ENCODE assay signal across 12 cellular contexts in genomic region chr21:36149788-36150187, GRCh38. TPM values are rescaled to one million over a fixed set of nuclear protein-coding genes. Genes with fewer than 3 reads are reported as not detected.
A peak's percentile ranks its signal among the peaks of the same experiment; 100 is the strongest.
DNase-seq lines count a peak whose midpoint lies in the region; ATAC-seq, FAIRE-seq and TF ChIP-seq lines count a peak whose summit lies in the region.
"Had no signal": no experiment of that assay in that cellular context is flagged by ENCODE, and none has a peak within 500 bp of the region (broad histone marks: within the 10 kb centered on the region; RNA-seq: fewer than 3 reads in every experiment).

No MANE protein-coding gene starts in this region.

- H3K27me3 ChIP-seq in ACC112 (ENCODE audit: insufficient read depth, low read length) (no peaks in the 10 kb centered on the region), K562 (ENCODE audit: control insufficient read depth in 2 of 2, insufficient read depth in 2 of 2, low read length in 2 of 2) (peaks cover 0 to 6% of the 10 kb centered on the region in 2 experiments; a peak in 1 of 5 replicates)

- no peaks in the 10 kb centered on the region for H3K9me1 ChIP-seq in K562 (ENCODE audit: control insufficient read depth, insufficient read depth, low read length)

- H3K27me3 Mint-ChIP-seq in HFFc6 (ENCODE audit: insufficient read depth) = no peaks in the 10 kb centered on the region; the same call in 1 of the 2 replicates
- H3K27me3 Mint-ChIP-seq in naive thymus-derived CD8-positive, alpha-beta T cell = no peaks in the 10 kb centered on the region

- peaks cover 15% of the 10 kb centered on the region for H3K4me1 Mint-ChIP-seq in HFFc6 (ENCODE audit: low read depth)
- H3K4me1 Mint-ChIP-seq in naive thymus-derived CD8-positive, alpha-beta T cell = peaks cover 13 to 58% (median 41%) of the 10 kb centered on the region in 4 donors

- no peak overlapping the region; the same call in 1 of the 2 replicates for H3K4me2 ChIP-seq in K562 (ENCODE audit: insufficient read depth, low read length)

- H2AFZ ChIP-seq in ACC112 (ENCODE audit: low read length, unreplicated experiment) (peak overlapping the region; percentile 78), K562 (ENCODE audit: low read depth, low read length) (peak overlapping the region; percentile 78)

- BruUV-seq in K562 (replicated peaks; lab: Mats Ljungman, UMichigan) = no TSS peak

- H3K4me3 Mint-ChIP-seq in HFFc6 = no peak overlapping the region; the same call in 1 of the 2 replicates
- H3K4me3 Mint-ChIP-seq in naive thymus-derived CD8-positive, alpha-beta T cell = peak overlapping the region in 4 of 10 donors; percentile 24 to 64 (median 53)
- H3K4me3 Mint-ChIP-seq: immature natural killer cell had no signal

- no peak overlapping the region for H3K9ac ChIP-seq in K562 (ENCODE audit: insufficient read depth in 1 of 2, low read depth in 2 of 2, low read length in 2 of 2)

- TF ChIP-seq POLR2A in K562 (conservative IDR thresholded peaks at IDR 0.05) = no peak

- no peak for FAIRE-seq in K562 (lab: Jason Lieb, UNC)
- FAIRE-seq: D721Med had no signal

- POLR2A ChIA-PET in K562 (lab: Yijun Ruan, JAX) = interaction anchor here (0.7 to 1.0 kb wide), 2 partner anchors 11 to 170 kb away, joined by 3 read pairs; partner anchors contain the start of gene MORC3
- POLR2A ChIA-PET in naive thymus-derived CD8-positive, alpha-beta T cell (lab: Charles Lee) = no interaction called here

- CTCF ChIA-PET in K562 (lab: Yijun Ruan, JAX; ENCODE audit: low intra/inter-chr PET ratio) = interaction anchor here (1.2 kb wide), 1 partner anchor 9 kb away, joined by 3 read pairs; no protein-coding TSS in a partner anchor

- WGBS in K562 (ENCODE audit: insufficient coverage, low coverage, missing lambda C conversion rate) = 25% methylated on average over 4 of the region's 4 CpGs

- DNase-seq in HFFc6 = no peak
- DNase-seq in K562 (ENCODE audit: extremely low read depth in 1 of 4, low spot score in 3 of 4) = no peak
- DNase-seq in naive thymus-derived CD8-positive, alpha-beta T cell = no peak
- DNase-seq in GM20000 (ENCODE audit: low spot score) = no peak
- no peak for DNase-seq in NK-92 treated with Interleukin-12 subunit alpha and Interleukin-12 subunit beta, amount 100 ng/mL, for 24 hours (lab: John Stamatoyannopoulos, UW)
- DNase-seq in CD1c-positive myeloid dendritic cell (ENCODE audit: extremely low spot score) = no peak
- DNase-seq: activated gamma-delta T cell treated with Interleukin-2 at 50 U/mL for 16 hours, immature natural killer cell, NCI-H774 had no signal

- H3K27ac Mint-ChIP-seq in HFFc6 = peak overlapping the region; percentile 72
- peak overlapping the region in 9 of 10 donors; percentile 38 to 92 (median 88) for H3K27ac Mint-ChIP-seq in naive thymus-derived CD8-positive, alpha-beta T cell

- H3K9me3 ChIP-seq in K562 (replicated peaks; ENCODE audit: control insufficient read depth, insufficient read depth, low read depth, low read length) = no peaks in the 10 kb centered on the region

- H3K9me3 Mint-ChIP-seq in HFFc6 = no peaks in the 10 kb centered on the region
- H3K9me3 Mint-ChIP-seq in naive thymus-derived CD8-positive, alpha-beta T cell = no peaks in the 10 kb centered on the region
- H3K9me3 Mint-ChIP-seq: immature natural killer cell had no signal

- H3K4me3 ChIP-seq in ACC112 (ENCODE audit: low read depth, low read length) = no peak overlapping the region
- no peak overlapping the region for H3K4me3 ChIP-seq in K562

- H3K27ac ChIP-seq in ACC112 (ENCODE audit: low read depth, low read length) (no peak overlapping the region), K562 (ENCODE audit: extremely low read depth, low read depth, low read length) (peak overlapping the region; percentile 55; the same call in 1 of the 3 replicates)

- no peak for TF ChIP-seq EP300 in K562 (IDR thresholded peaks at IDR 0.05; ENCODE audit: low read length)

- no peaks in the 10 kb centered on the region for H3K36me3 ChIP-seq in ACC112 (ENCODE audit: insufficient read depth, low read length)
- no peaks in the 10 kb centered on the region for H3K36me3 ChIP-seq in K562 (ENCODE audit: control insufficient read depth, insufficient read depth, low read length)

- no peak for TF ChIP-seq RAD21 in K562 (CRISPR knock-in tag; conservative IDR thresholded peaks at IDR 0.05 in 1 of 2, IDR thresholded peaks at IDR 0.05 in 1 of 2)

- H3K4me1 ChIP-seq in ACC112 (ENCODE audit: control insufficient read depth, insufficient read depth, low read length, unreplicated experiment) = no peaks in the 10 kb centered on the region
- peaks cover 0 to 6% of the 10 kb centered on the region in 2 experiments; a peak in 3 of 5 replicates for H3K4me1 ChIP-seq in K562 (replicated peaks in 1 of 2; ENCODE audit: control insufficient read depth in 2 of 2, insufficient read depth in 2 of 2, low read length in 2 of 2)

- TF ChIP-seq CTCF in HFFc6 (IDR thresholded peaks at IDR 0.05) (no peak), K562 (IDR thresholded peaks at IDR 0.05 in 2 of 3, conservative IDR thresholded peaks at IDR 0.05 in 1 of 3; ENCODE audit: insufficient read depth in 2 of 3, low read depth in 1 of 3, low read length in 3 of 3) (no peak), GM20000 (IDR thresholded peaks at IDR 0.05; ENCODE audit: extremely low read depth, missing control alignments) (no peak)

- ATAC-seq in K562 (no peak), HG03469 (IDR thresholded peaks at IDR 0.05; ENCODE audit: unreplicated experiment) (no peak)
- ATAC-seq in naive thymus-derived CD8-positive, alpha-beta T cell = no peak

- in situ Hi-C loops in K562 (cut with MboI) = loop anchor here (5.0 to 10.0 kb wide), 3 partner anchors 63 to 775 kb away; no protein-coding TSS in a partner anchor

- H4K20me1 ChIP-seq in K562 (replicated peaks; ENCODE audit: control insufficient read depth, insufficient read depth, low read length) = no peaks in the 10 kb centered on the region

- H3K79me2 ChIP-seq in ACC112 (ENCODE audit: control insufficient read depth, insufficient read depth, low read length, unreplicated experiment) (no peaks in the 10 kb centered on the region), K562 (ENCODE audit: control insufficient read depth, insufficient read depth, low read length) (no peaks in the 10 kb centered on the region)

- intact Hi-C loops in K562 (cut with micrococcal nuclease) = no loop called here

- H3K36me3 Mint-ChIP-seq in HFFc6 (ENCODE audit: low read depth) = no peaks in the 10 kb centered on the region; the same call in 1 of the 2 replicates
- H3K36me3 Mint-ChIP-seq in naive thymus-derived CD8-positive, alpha-beta T cell = peaks cover 0 to 14% (median 9%) of the 10 kb centered on the region in 3 donors
- H3K36me3 Mint-ChIP-seq: immature natural killer cell had no signal

TF ChIP-seq in K562, 482 proteins besides CTCF, POLR2A, EP300 and RAD21 (continues in another document):
- TF ChIP-seq HNRNPK (IDR thresholded peaks at IDR 0.05; ENCODE audit: low read depth, low read length, poor library complexity, severe bottlenecking) = no peak
- TF ChIP-seq COPS2 (conservative IDR thresholded peaks at IDR 0.05) = no peak
- no peak for TF ChIP-seq NCOA6 (IDR thresholded peaks at IDR 0.05)
- peak; percentile 89 for TF ChIP-seq ZNF121 (CRISPR knock-in tag; conservative IDR thresholded peaks at IDR 0.05)

RNA-seq across cellular contexts. Expression of gene DOP1B, which starts 6.8 kb away (rescaled TPM):
- total RNA-seq in HFFc6 (2021; fragmentation: NEBNext Ultra II Directional; extraction: Animal tissue kit (Norgen Biotek cat#: 25700)) = 10 to 100 TPM; 13.2 to 19.4 (median 15.3) TPM
- total RNA-seq in K562 (2011; cell fraction: chromatin; rRNA removed; ENCODE audit: low replicate concordance) = 1.3 and 1.7 TPM in 2 replicates
- total RNA-seq in K562 (2011; cell fraction: nucleolus; rRNA removed) = 1.2 and 1.8 TPM in 2 replicates
- 1.2 and 2.0 TPM in 2 replicates for total RNA-seq in K562 (2011; cell fraction: nucleoplasm; rRNA removed)
- total RNA-seq in K562 (2014; rRNA removed) (0.32 and 0.41 TPM in 2 replicates), K562 (2014; rRNA removed; fragmentation: Illumina TruSeq; extraction: Trizol) (1.2 and 1.4 TPM in 2 replicates), K562 (2015; rRNA removed; fragmentation: Illumina TruSeq; extraction: Trizol) (0.58 and 0.79 TPM in 2 replicates), K562 (2021) (1.8 and 2.2 TPM in 2 replicates)
- polyA plus RNA-seq in K562 (2011; rRNA removed) (0.75 and 1.1 TPM in 2 replicates), K562 (2014; fragmentation: Illumina TruSeq; extraction: Trizol) (0.64 and 0.68 TPM in 2 replicates), K562 (2014; fragmentation: Nextera tagmentation; extraction: Ambion mirVana) (under 1 TPM; 0.04 to 0.06 TPM), K562 (2014; rRNA removed) (0.45 and 0.76 TPM in 2 replicates)
- 0.58 and 1.6 TPM in 2 replicates for polyA plus RNA-seq in K562 (2011; cell fraction: cytosol; rRNA removed)
- 0.65 and 2.5 TPM in 2 replicates for polyA plus RNA-seq in K562 (2011; cell fraction: nucleus; rRNA removed)
- polyA plus RNA-seq in K562 (2012) = 1.0 and 2.3 TPM in 2 replicates
- 0.28 and 2.0 TPM in 2 replicates for polyA minus RNA-seq in K562 (2011; rRNA and poly(A)+ RNA removed)
- 0.67 and 2.3 TPM in 2 replicates for polyA minus RNA-seq in K562 (2011; cell fraction: cytosol; rRNA and poly(A)+ RNA removed)
- 0.94 and 3.0 TPM in 2 replicates for polyA minus RNA-seq in K562 (2011; cell fraction: nucleus; rRNA and poly(A)+ RNA removed)
- 10 to 100 TPM; 15.4 to 15.8 TPM for total RNA-seq in naive thymus-derived CD8-positive, alpha-beta T cell
- polyA plus RNA-seq in naive thymus-derived CD8-positive, alpha-beta T cell = 1 to 10 TPM; 4.6 to 8.4 (median 5.0) TPM

RNA-seq across cellular contexts. Expression of gene CBR3, which starts 14.9 kb away (rescaled TPM):
- total RNA-seq in HFFc6 (2021; fragmentation: NEBNext Ultra II Directional; extraction: Animal tissue kit (Norgen Biotek cat#: 25700)) = 10 to 100 TPM; 15.1 to 25.9 (median 23.5) TPM
- total RNA-seq in K562 (2011; cell fraction: chromatin; rRNA removed; ENCODE audit: low replicate concordance) = not detected in 2 replicates
- not detected in 2 replicates for total RNA-seq in K562 (2011; cell fraction: nucleolus; rRNA removed)
- total RNA-seq in K562 (2011; cell fraction: nucleoplasm; rRNA removed) = not detected in 2 replicates
- total RNA-seq in K562 (2014; rRNA removed) = not detected in 2 replicates
- total RNA-seq in K562 (2014; rRNA removed; fragmentation: Illumina TruSeq; extraction: Trizol) = not detected in 2 replicates
- not detected in 2 replicates for total RNA-seq in K562 (2015; rRNA removed; fragmentation: Illumina TruSeq; extraction: Trizol)
- 0.16 TPM in 1 of 2 replicates, not detected in the other for total RNA-seq in K562 (2021)
- polyA plus RNA-seq in K562 (2011; rRNA removed) = not detected in 2 replicates
- not detected in 2 replicates for polyA plus RNA-seq in K562 (2011; cell fraction: cytosol; rRNA removed)
- polyA plus RNA-seq in K562 (2011; cell fraction: nucleus; rRNA removed) = not detected in 2 replicates
- not detected in 2 replicates for polyA plus RNA-seq in K562 (2012)
- not detected in 2 replicates for polyA plus RNA-seq in K562 (2014; fragmentation: Illumina TruSeq; extraction: Trizol)
- not detected for polyA plus RNA-seq in K562 (2014; fragmentation: Nextera tagmentation; extraction: Ambion mirVana)
- polyA plus RNA-seq in K562 (2014; rRNA removed) = not detected in 2 replicates
- polyA minus RNA-seq in K562 (2011; rRNA and poly(A)+ RNA removed) = not detected in 2 replicates
- not detected in 2 replicates for polyA minus RNA-seq in K562 (2011; cell fraction: cytosol; rRNA and poly(A)+ RNA removed)
- polyA minus RNA-seq in K562 (2011; cell fraction: nucleus; rRNA and poly(A)+ RNA removed) = not detected in 2 replicates
- 1 to 10 TPM; 4.6 to 5.3 TPM for total RNA-seq in naive thymus-derived CD8-positive, alpha-beta T cell
- polyA plus RNA-seq in naive thymus-derived CD8-positive, alpha-beta T cell = 10 to 100 TPM in 1 of 3 donors, 1 to 10 TPM in 2; 5.4 to 11.6 (median 8.0) TPM

Comparison
In these comparisons a context has a peak if more than half of its experiments do, and no peak if none do; other contexts are left out.
1. RNA of gene DOP1B, which starts 6.8 kb away (total RNA-seq): 15.4 to 15.8 TPM in naive thymus-derived CD8-positive, alpha-beta T cell and 13.2 to 19.4 TPM in HFFc6; 0.32 to 2.2 TPM in K562; every median in the first group is over 4 times any median in the second.
2. RNA of gene CBR3, which starts 14.9 kb away (total RNA-seq): 15.1 to 25.9 TPM in HFFc6 and 4.6 to 5.3 TPM in naive thymus-derived CD8-positive, alpha-beta T cell; 0.16 TPM in K562; every median in the first group is over 4 times any median in the second.